In the genomic region with DNA sequence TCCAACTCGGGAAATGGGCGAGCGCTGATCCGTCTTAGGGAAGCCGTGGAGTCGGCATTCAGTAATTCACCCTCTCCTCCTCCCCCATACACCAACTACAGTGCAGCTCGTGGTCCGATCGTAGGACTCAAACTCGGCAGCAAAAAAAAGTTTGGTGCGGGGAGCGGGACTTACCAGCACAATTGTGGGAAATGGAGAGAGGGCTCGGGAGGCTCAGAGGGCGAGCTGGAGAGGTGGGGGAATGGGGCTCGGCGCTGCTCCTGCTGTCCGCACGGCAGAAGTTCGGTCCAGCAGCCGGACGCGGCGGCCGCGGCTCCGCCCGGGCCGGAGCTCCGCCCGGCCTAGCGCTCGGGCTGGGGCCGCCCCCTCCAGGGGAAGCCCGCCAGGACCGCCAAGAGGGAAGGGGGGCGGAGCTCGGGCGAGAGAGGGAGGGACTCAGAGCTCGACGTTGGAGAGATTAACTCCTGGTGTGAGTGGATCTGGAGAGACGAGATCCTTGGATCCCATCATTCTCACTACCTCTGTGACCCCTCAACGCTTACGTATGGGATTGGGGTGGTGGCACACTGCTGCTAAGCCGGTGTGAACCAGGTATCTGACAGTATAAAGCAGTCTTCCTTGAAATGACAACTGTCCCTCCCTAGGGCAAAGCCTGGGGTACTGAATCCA, we compare ENCODE assay signal across 8 cellular contexts. TPM values are rescaled to one million over a fixed set of nuclear protein-coding genes. Genes with fewer than 3 reads are reported as not detected.
A peak's percentile ranks its signal among the peaks of the same experiment; 100 is the strongest.
DNase-seq lines count a peak whose midpoint lies in the region; ATAC-seq, FAIRE-seq and TF ChIP-seq lines count a peak whose summit lies in the region.

No MANE protein-coding gene starts in this region.

- H3K4me1 ChIP-seq in psoas muscle (peaks cover 5% of the 10 kb centered on the region), uterus (peaks cover 0 to 6% of the 10 kb centered on the region in 2 donors)

- H3K36me3 Mint-ChIP-seq in T-cell: peaks cover 17% of the 10 kb centered on the region

- H3K36me3 ChIP-seq in psoas muscle (ENCODE audit: insufficient read depth in 1 of 2, low read depth in 1 of 2) (peaks cover 5 to 30% of the 10 kb centered on the region in 2 donors), uterus (no peaks in the 10 kb centered on the region)

- H3K4me3 ChIP-seq in psoas muscle (peak overlapping the region; percentile 81), uterus (peak overlapping the region; percentile 77 to 95)

- H3K4me1 Mint-ChIP-seq in T-cell: peaks cover 12 to 19% (median 18%) of the 10 kb centered on the region in 3 donors

- POLR2A ChIA-PET in T-cell (lab: Charles Lee): interaction anchor here (0.5 to 2.2 kb wide), 7 partner anchors 11 to 99 kb away, joined by 3 to 9 read pairs (median 4); a partner anchor contains a TSS

- TF ChIP-seq CTCF in psoas muscle (IDR thresholded peaks at IDR 0.05) (no peak), uterus (IDR thresholded peaks at IDR 0.05) (peak in 3 of 4 experiments; percentile 22 to 46 (median 35))

- no peaks in the 10 kb centered on the region for H3K9me3 Mint-ChIP-seq in T-cell

- intact Hi-C loops in left ventricle myocardium superior (cut with micrococcal nuclease) (no loop called here), psoas muscle (cut with DNase I) (loop anchor here in 1 of 2 donors (5.0 kb wide), 1 partner anchor 103 kb away; a partner anchor contains a TSS), uterus (cut with DNase I; ENCODE audit: low total_unique reads) (no loop called here)

- DNase-seq in GM12892 (ENCODE audit: insufficient read length) (peak; percentile 88), NCI-H1436 treated with DMSO at 0.1 percent for 48 hours (lab: John Stamatoyannopoulos, UW) (peak; percentile 15), T-cell (peak; percentile 24 to 74 (median 60)), amniotic stem cell (lab: John Stamatoyannopoulos, UW) (peak; percentile 90), left ventricle myocardium superior (peak; percentile 95), psoas muscle (peak; percentile 93 to 96), uterus (peak; percentile 94 to 95)

- peak overlapping the region; percentile 84 to 90 for H3K27ac Mint-ChIP-seq in T-cell

- H3K27me3 ChIP-seq in psoas muscle (ENCODE audit: insufficient read depth in 3 of 3, low read length in 2 of 3): no peaks in the 10 kb centered on the region
- H3K27me3 ChIP-seq in uterus: no peaks in the 10 kb centered on the region

- WGBS in psoas muscle, 3 donors: 0% methylated on average over 36 to 44 of the region's 44 CpGs

- CTCF ChIA-PET in T-cell (lab: Charles Lee): interaction anchor here (0.5 to 5.0 kb wide), 13 partner anchors 11 to 151 kb away, joined by 3 to 52 read pairs (median 4); a partner anchor contains a TSS

- ATAC-seq in HG02759 (IDR thresholded peaks at IDR 0.05; ENCODE audit: unreplicated experiment): peak; percentile 74
- ATAC-seq in T-cell (replicated peaks in 1 of 4): peak; percentile 61 to 65 (median 65)
- peak; percentile 90 for ATAC-seq in left ventricle myocardium superior
- peak; percentile 86 to 88 (median 88) for ATAC-seq in psoas muscle

- TF ChIP-seq POLR2A in GM12892 (IDR thresholded peaks at IDR 0.05; ENCODE audit: low read depth, low read length) (peak; percentile 29; the same call in 1 of the 2 replicates), uterus (IDR thresholded peaks at IDR 0.05) (peak; percentile 88)

- peak overlapping the region; percentile 88 for H3K27ac ChIP-seq in psoas muscle
- peak overlapping the region; percentile 93 to 95 for H3K27ac ChIP-seq in uterus

- peak overlapping the region; percentile 92 to 96 (median 94) for H3K4me3 Mint-ChIP-seq in T-cell

- H3K9me3 ChIP-seq in psoas muscle (no peaks in the 10 kb centered on the region), uterus (no peaks in the 10 kb centered on the region)

- peaks cover 0 to 1% of the 10 kb centered on the region in 2 donors for H3K27me3 Mint-ChIP-seq in T-cell

- peak; percentile 92 for FAIRE-seq in GM12892 (lab: Jason Lieb, UNC)

RNA-seq across cellular contexts. Expression of a gene that starts 0.7 kb away (rescaled TPM):
- polyA plus RNA-seq in GM12892 (2012; ENCODE audit: missing spikeins): 9.8 TPM
- total RNA-seq in T-cell (10 to 100 TPM; 22.1 to 28.3 (median 26.8) TPM), left ventricle myocardium superior (13.3 TPM), psoas muscle (10 to 100 TPM in 3 of 4 donors, 1 to 10 TPM in 1; 9.7 to 18.2 (median 15.3) TPM), uterus (10 to 100 TPM; 10.2 to 88.6 (median 24.5) TPM)
- polyA plus RNA-seq in psoas muscle: 10 to 100 TPM; 14.4 to 26.2 (median 19.1) TPM

RNA-seq across cellular contexts. Expression of a gene that starts 14.2 kb away (rescaled TPM):
- 2.7 TPM for polyA plus RNA-seq in GM12892 (2012; ENCODE audit: missing spikeins)
- total RNA-seq in T-cell (1 to 10 TPM; 2.8 to 7.6 (median 6.3) TPM), left ventricle myocardium superior (3.4 TPM), psoas muscle (1 to 10 TPM; 1.4 to 2.9 (median 1.7) TPM), uterus (1 to 10 TPM in 3 of 4 donors, not detected in 1; 2.5 to 5.6 (median 4.7) TPM)
- polyA plus RNA-seq in psoas muscle: 1 to 10 TPM; 1.6 to 2.7 (median 1.9) TPM

RNA-seq across cellular contexts. Expression of a gene that starts 26.0 kb away (rescaled TPM):
- not detected for polyA plus RNA-seq in GM12892 (2012; ENCODE audit: missing spikeins)
- total RNA-seq in T-cell (under 1 TPM in 1 of 5 donors, not detected in 4; 0.09 TPM), left ventricle myocardium superior (1.1 TPM), psoas muscle (1 to 10 TPM; 2.6 to 6.0 (median 4.6) TPM), uterus (1 to 10 TPM in 3 of 4 donors, under 1 TPM in 1; 0.77 to 8.8 (median 5.4) TPM)
- polyA plus RNA-seq in psoas muscle: 10 to 100 TPM in 1 of 3 donors, 1 to 10 TPM in 2; 3.1 to 16.5 (median 7.8) TPM

RNA-seq across cellular contexts. Expression of a gene that starts 35.6 kb away (rescaled TPM):
- polyA plus RNA-seq in GM12892 (2012; ENCODE audit: missing spikeins): 23.2 TPM
- 10 to 100 TPM; 24.5 to 42.0 (median 38.2) TPM for total RNA-seq in T-cell
- total RNA-seq in left ventricle myocardium superior: 14.9 TPM
- total RNA-seq in psoas muscle: 10 to 100 TPM; 13.2 to 21.8 (median 18.9) TPM
- 10 to 100 TPM in 1 of 3 donors, 1 to 10 TPM in 2; 8.6 to 16.8 (median 9.9) TPM for polyA plus RNA-seq in psoas muscle
- 10 to 100 TPM; 36.0 to 49.2 (median 42.2) TPM for total RNA-seq in uterus

RNA-seq across cellular contexts. Expression of a gene that starts 35.7 kb away (rescaled TPM):
- polyA plus RNA-seq in GM12892 (2012; ENCODE audit: missing spikeins): 9.7 TPM
- total RNA-seq in T-cell (10 to 100 TPM; 12.0 to 17.5 (median 13.4) TPM), left ventricle myocardium superior (48.2 TPM), psoas muscle (10 to 100 TPM; 44.5 to 81.6 (median 62.8) TPM), uterus (10 to 100 TPM; 18.8 to 33.4 (median 27.8) TPM)
- 10 to 100 TPM in 2 of 3 donors, 1 to 10 TPM in 1; 3.2 to 52.6 (median 24.9) TPM for polyA plus RNA-seq in psoas muscle

Comparison
In these comparisons a context has a peak if more than half of its experiments do, and no peak if none do; other contexts are left out.
1. Peak in every context shown above with its lines: DNase-seq, ATAC-seq, H3K4me3 ChIP-seq and H3K27ac ChIP-seq.
2. DNase-seq: peak in every context shown above with its lines; median percentile 95 in left ventricle myocardium superior; 94 in psoas muscle; 94 in uterus; 90 in amniotic stem cell; 88 in GM12892; 60 in T-cell; 15 in NCI-H1436 treated with DMSO at 0.1 percent for 48 hours.